12 cellular contexts compared by ENCODE assay signal in genomic region chr2:191631754-191632153, GRCh38. TPM values are rescaled to one million over a fixed set of nuclear protein-coding genes. Genes with fewer than 3 reads are reported as not detected.
DNase-seq lines count a peak whose midpoint lies in the region; ATAC-seq and TF ChIP-seq lines count a peak whose summit lies in the region.
"Had no signal": no experiment of that assay in that cellular context is flagged by ENCODE, and none has a peak within 500 bp of the region (broad histone marks: within the 10 kb centered on the region; RNA-seq: fewer than 3 reads in every experiment).

No MANE protein-coding gene starts in this region.

- intact Hi-C loops in activated CD4-positive, alpha-beta T cell treated with anti-CD3 and anti-CD28 coated beads, Interleukin-2, amount 10 ng/mL, durations not matched to agents 24 days and 14 days (cut with micrococcal nuclease) = no loop called here
- intact Hi-C loops in activated CD4-positive, alpha-beta T cell treated with anti-CD3 and anti-CD28 coated beads for 36 hours (cut with DNase I, micrococcal nuclease) = loop anchor here in 1 of 2 experiments (10.0 kb wide), 1 partner anchor 1847 kb away; the partner anchor contains the start of genes ORMDL1 and PMS1
- intact Hi-C loops in upper lobe of right lung (cut with DNase I) = no loop called here

- no peak for TF ChIP-seq CTCF in RWPE1 (conservative IDR thresholded peaks at IDR 0.05; ENCODE audit: low read depth)
- TF ChIP-seq CTCF in fibroblast of villous mesenchyme (IDR thresholded peaks at IDR 0.05; ENCODE audit: insufficient read depth, low read depth, low read length) = no peak
- no peak for TF ChIP-seq CTCF in upper lobe of right lung (IDR thresholded peaks at IDR 0.05)
- no peak for TF ChIP-seq CTCF in Peyer's patch (IDR thresholded peaks at IDR 0.05)

- H3K9me3 Mint-ChIP-seq in activated CD4-positive, alpha-beta T cell treated with anti-CD3 and anti-CD28 coated beads, Interleukin-2, amount 10 ng/mL, durations not matched to agents 24 days and 14 days = peaks cover 4% of the 10 kb centered on the region
- H3K9me3 Mint-ChIP-seq in activated CD4-positive, alpha-beta T cell treated with anti-CD3 and anti-CD28 coated beads for 36 hours (ENCODE audit: low read depth) = no peaks in the 10 kb centered on the region
- H3K9me3 Mint-ChIP-seq: brain; stimulated activated naive B cell treated with anti-CD40 and anti-IgM and Interleukin-4, amounts not matched to agents 10 μg/mL and 1 μg/mL and 100 μg/mL, for 72 hours had no signal

- no peak overlapping the region for H3K27ac Mint-ChIP-seq in activated CD4-positive, alpha-beta T cell treated with anti-CD3 and anti-CD28 coated beads, Interleukin-2, amount 10 ng/mL, durations not matched to agents 24 days and 14 days
- H3K27ac Mint-ChIP-seq in activated CD4-positive, alpha-beta T cell treated with anti-CD3 and anti-CD28 coated beads for 36 hours = no peak overlapping the region
- H3K27ac Mint-ChIP-seq: brain; stimulated activated naive B cell treated with anti-CD40 and anti-IgM and Interleukin-4, amounts not matched to agents 10 μg/mL and 1 μg/mL and 100 μg/mL, for 72 hours had no signal

- POLR2A ChIA-PET in activated CD4-positive, alpha-beta T cell treated with anti-CD3 and anti-CD28 coated beads for 36 hours (lab: Charles Lee) = interaction anchor here (0.5 kb wide), 1 partner anchor 54 kb away, joined by 6 read pairs; no protein-coding TSS in a partner anchor
- POLR2A ChIA-PET in RWPE1 (lab: Yijun Ruan, JAX; ENCODE audit: low non-redundant PET) = no interaction called here

- H3K27ac ChIP-seq in RWPE1 (no peak overlapping the region), upper lobe of right lung (no peak overlapping the region), Peyer's patch (no peak overlapping the region), substantia nigra (ENCODE audit: low read depth, low read length, poor library complexity, severe bottlenecking) (no peak overlapping the region)
- H3K27ac ChIP-seq: spleen had no signal

- no peaks in the 10 kb centered on the region for H3K9me3 ChIP-seq in upper lobe of right lung
- H3K9me3 ChIP-seq in Peyer's patch = no peaks in the 10 kb centered on the region
- H3K9me3 ChIP-seq: spleen had no signal

- H3K27me3 Mint-ChIP-seq in activated CD4-positive, alpha-beta T cell treated with anti-CD3 and anti-CD28 coated beads, Interleukin-2, amount 10 ng/mL, durations not matched to agents 24 days and 14 days = peaks cover 1% of the 10 kb centered on the region
- no peaks in the 10 kb centered on the region for H3K27me3 Mint-ChIP-seq in activated CD4-positive, alpha-beta T cell treated with anti-CD3 and anti-CD28 coated beads for 36 hours
- H3K27me3 Mint-ChIP-seq: brain; stimulated activated naive B cell treated with anti-CD40 and anti-IgM and Interleukin-4, amounts not matched to agents 10 μg/mL and 1 μg/mL and 100 μg/mL, for 72 hours had no signal

- H3K27me3 ChIP-seq in upper lobe of right lung (no peaks in the 10 kb centered on the region), Peyer's patch (no peaks in the 10 kb centered on the region)
- H3K27me3 ChIP-seq: spleen had no signal

- TF ChIP-seq POLR2A in Peyer's patch (IDR thresholded peaks at IDR 0.05) = no peak

- H3K36me3 Mint-ChIP-seq in activated CD4-positive, alpha-beta T cell treated with anti-CD3 and anti-CD28 coated beads, Interleukin-2, amount 10 ng/mL, durations not matched to agents 24 days and 14 days (ENCODE audit: low read depth) = peaks cover 2% of the 10 kb centered on the region
- H3K36me3 Mint-ChIP-seq in activated CD4-positive, alpha-beta T cell treated with anti-CD3 and anti-CD28 coated beads for 36 hours (ENCODE audit: low read depth) = no peaks in the 10 kb centered on the region
- H3K36me3 Mint-ChIP-seq: brain; stimulated activated naive B cell treated with anti-CD40 and anti-IgM and Interleukin-4, amounts not matched to agents 10 μg/mL and 1 μg/mL and 100 μg/mL, for 72 hours had no signal

- no peak overlapping the region for H3K4me3 Mint-ChIP-seq in activated CD4-positive, alpha-beta T cell treated with anti-CD3 and anti-CD28 coated beads, Interleukin-2, amount 10 ng/mL, durations not matched to agents 24 days and 14 days
- H3K4me3 Mint-ChIP-seq in activated CD4-positive, alpha-beta T cell treated with anti-CD3 and anti-CD28 coated beads for 36 hours = no peak overlapping the region
- H3K4me3 Mint-ChIP-seq: brain; stimulated activated naive B cell treated with anti-CD40 and anti-IgM and Interleukin-4, amounts not matched to agents 10 μg/mL and 1 μg/mL and 100 μg/mL, for 72 hours had no signal

- no peaks in the 10 kb centered on the region for H3K36me3 ChIP-seq in upper lobe of right lung
- H3K36me3 ChIP-seq in Peyer's patch = no peaks in the 10 kb centered on the region
- H3K36me3 ChIP-seq: spleen had no signal

- peak; percentile 43 for DNase-seq in activated CD4-positive, alpha-beta T cell treated with anti-CD3 and anti-CD28 coated beads, Interleukin-2, amount 10 ng/mL, durations not matched to agents 24 days and 14 days
- no peak for DNase-seq in activated CD4-positive, alpha-beta T cell treated with anti-CD3 and anti-CD28 coated beads for 36 hours
- DNase-seq in RWPE1 (ENCODE audit: low spot score) (peak; percentile 72), fibroblast of villous mesenchyme (ENCODE audit: low read depth) (peak; percentile 88), upper lobe of right lung (peak; percentile 77), iPS-NIHi7 (ENCODE audit: extremely low spot score) (no peak), Peyer's patch (no peak), substantia nigra (lab: John Stamatoyannopoulos, UW) (no peak)
- DNase-seq: NCI-H1436 treated with DMSO at 0.1 percent for 48 hours; spleen; stimulated activated naive B cell treated with anti-CD40 and anti-IgM and Interleukin-4, amounts not matched to agents 10 μg/mL and 1 μg/mL and 100 μg/mL, for 72 hours had no signal

- peaks cover 37% of the 10 kb centered on the region for H3K4me1 Mint-ChIP-seq in activated CD4-positive, alpha-beta T cell treated with anti-CD3 and anti-CD28 coated beads, Interleukin-2, amount 10 ng/mL, durations not matched to agents 24 days and 14 days
- H3K4me1 Mint-ChIP-seq in activated CD4-positive, alpha-beta T cell treated with anti-CD3 and anti-CD28 coated beads for 36 hours = peaks cover 38% of the 10 kb centered on the region
- H3K4me1 Mint-ChIP-seq: brain had no signal

- no peaks in the 10 kb centered on the region for H3K4me1 ChIP-seq in upper lobe of right lung
- H3K4me1 ChIP-seq in Peyer's patch = peaks cover 0 to 2% (median under 1%) of the 10 kb centered on the region in 4 donors

- CTCF ChIA-PET in activated CD4-positive, alpha-beta T cell treated with anti-CD3 and anti-CD28 coated beads for 36 hours (lab: Charles Lee) = interaction anchor here (0.7 to 1.8 kb wide), 3 partner anchors 11 to 44 kb away, joined by 3 to 7 read pairs (median 4); no protein-coding TSS in a partner anchor
- CTCF ChIA-PET in RWPE1 (lab: Yijun Ruan, JAX) = no interaction called here

- no peak for ATAC-seq in activated CD4-positive, alpha-beta T cell treated with anti-CD3 and anti-CD28 coated beads for 36 hours
- ATAC-seq in upper lobe of right lung = peak; percentile 72
- ATAC-seq: stimulated activated naive B cell treated with anti-CD40 and anti-IgM and Interleukin-4, amounts not matched to agents 10 μg/mL and 1 μg/mL and 100 μg/mL, for 72 hours had no signal

- H3K4me3 ChIP-seq in fibroblast of villous mesenchyme (ENCODE audit: low read depth, low read length) = no peak overlapping the region
- H3K4me3 ChIP-seq in upper lobe of right lung = no peak overlapping the region
- no peak overlapping the region for H3K4me3 ChIP-seq in Peyer's patch
- H3K4me3 ChIP-seq: spleen had no signal

RNA-seq across cellular contexts. Expression of gene NABP1, which starts 46.2 kb away (rescaled TPM):
- 50.7 and 53.1 TPM in 2 replicates for total RNA-seq in activated CD4-positive, alpha-beta T cell treated with anti-CD3 and anti-CD28 coated beads, Interleukin-2, amount 10 ng/mL, durations not matched to agents 24 days and 14 days
- 10 to 100 TPM; 52.4 to 53.9 TPM for total RNA-seq in activated CD4-positive, alpha-beta T cell treated with anti-CD3 and anti-CD28 coated beads for 36 hours
- total RNA-seq in fibroblast of villous mesenchyme (66.7 and 308 TPM in 2 replicates), upper lobe of right lung (50.2 TPM), Peyer's patch (100 to 1,000 TPM in 3 of 4 donors, 10 to 100 TPM in 1; 31.4 to 273 (median 211) TPM)

Comparison
In these comparisons a context has a peak if more than half of its experiments do, and no peak if none do; other contexts are left out.
1. DNase-seq: peak in activated CD4-positive, alpha-beta T cell treated with anti-CD3 and anti-CD28 coated beads, Interleukin-2, amount 10 ng/mL, durations not matched to agents 24 days and 14 days (single experiment), RWPE1 (single experiment), fibroblast of villous mesenchyme (single experiment) and upper lobe of right lung (single experiment); none in activated CD4-positive, alpha-beta T cell treated with anti-CD3 and anti-CD28 coated beads for 36 hours (single experiment), iPS-NIHi7 (single experiment), Peyer's patch (0 of 3) and substantia nigra (0 of 49).